1 cellular context compared by ENCODE assay signal in the genomic region with DNA sequence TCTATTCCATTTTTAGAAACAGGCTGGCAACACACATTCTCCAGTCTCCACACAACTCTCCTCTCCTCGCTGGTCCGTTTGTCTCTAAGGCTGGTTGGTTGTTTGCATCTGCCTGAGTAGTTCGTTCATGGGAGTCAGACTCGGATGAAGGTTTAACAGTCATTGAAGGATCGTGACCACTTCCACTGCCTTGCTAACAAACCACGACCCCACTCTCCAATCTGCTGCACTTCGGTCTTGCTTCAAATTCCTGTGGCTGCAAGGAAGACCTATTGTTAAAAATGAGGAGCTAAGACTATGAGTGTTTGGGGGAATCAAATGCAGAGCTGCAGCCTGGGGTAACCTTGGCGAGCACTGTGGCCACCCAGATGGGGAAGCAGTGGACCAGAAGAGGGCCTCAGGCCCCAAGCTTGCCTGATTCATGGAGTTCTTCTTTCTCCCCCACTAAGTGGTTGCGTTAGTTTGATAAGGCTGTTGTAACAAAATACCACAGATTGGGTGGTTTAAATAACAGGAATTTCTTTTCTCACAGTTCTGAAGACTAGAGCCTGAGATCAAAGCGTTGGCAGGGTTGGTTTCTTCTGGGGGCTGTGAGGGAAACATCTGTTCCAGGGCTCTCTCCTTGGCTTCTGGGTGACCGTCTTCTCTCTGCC.
TF ChIP-seq lines count a peak whose summit lies in the region.

No MANE protein-coding gene starts in this region.

TF ChIP-seq in GM23338, 12 proteins besides CTCF, POLR2A, EP300 and RAD21 (continued from another document):
- TF ChIP-seq, protein P1, sequence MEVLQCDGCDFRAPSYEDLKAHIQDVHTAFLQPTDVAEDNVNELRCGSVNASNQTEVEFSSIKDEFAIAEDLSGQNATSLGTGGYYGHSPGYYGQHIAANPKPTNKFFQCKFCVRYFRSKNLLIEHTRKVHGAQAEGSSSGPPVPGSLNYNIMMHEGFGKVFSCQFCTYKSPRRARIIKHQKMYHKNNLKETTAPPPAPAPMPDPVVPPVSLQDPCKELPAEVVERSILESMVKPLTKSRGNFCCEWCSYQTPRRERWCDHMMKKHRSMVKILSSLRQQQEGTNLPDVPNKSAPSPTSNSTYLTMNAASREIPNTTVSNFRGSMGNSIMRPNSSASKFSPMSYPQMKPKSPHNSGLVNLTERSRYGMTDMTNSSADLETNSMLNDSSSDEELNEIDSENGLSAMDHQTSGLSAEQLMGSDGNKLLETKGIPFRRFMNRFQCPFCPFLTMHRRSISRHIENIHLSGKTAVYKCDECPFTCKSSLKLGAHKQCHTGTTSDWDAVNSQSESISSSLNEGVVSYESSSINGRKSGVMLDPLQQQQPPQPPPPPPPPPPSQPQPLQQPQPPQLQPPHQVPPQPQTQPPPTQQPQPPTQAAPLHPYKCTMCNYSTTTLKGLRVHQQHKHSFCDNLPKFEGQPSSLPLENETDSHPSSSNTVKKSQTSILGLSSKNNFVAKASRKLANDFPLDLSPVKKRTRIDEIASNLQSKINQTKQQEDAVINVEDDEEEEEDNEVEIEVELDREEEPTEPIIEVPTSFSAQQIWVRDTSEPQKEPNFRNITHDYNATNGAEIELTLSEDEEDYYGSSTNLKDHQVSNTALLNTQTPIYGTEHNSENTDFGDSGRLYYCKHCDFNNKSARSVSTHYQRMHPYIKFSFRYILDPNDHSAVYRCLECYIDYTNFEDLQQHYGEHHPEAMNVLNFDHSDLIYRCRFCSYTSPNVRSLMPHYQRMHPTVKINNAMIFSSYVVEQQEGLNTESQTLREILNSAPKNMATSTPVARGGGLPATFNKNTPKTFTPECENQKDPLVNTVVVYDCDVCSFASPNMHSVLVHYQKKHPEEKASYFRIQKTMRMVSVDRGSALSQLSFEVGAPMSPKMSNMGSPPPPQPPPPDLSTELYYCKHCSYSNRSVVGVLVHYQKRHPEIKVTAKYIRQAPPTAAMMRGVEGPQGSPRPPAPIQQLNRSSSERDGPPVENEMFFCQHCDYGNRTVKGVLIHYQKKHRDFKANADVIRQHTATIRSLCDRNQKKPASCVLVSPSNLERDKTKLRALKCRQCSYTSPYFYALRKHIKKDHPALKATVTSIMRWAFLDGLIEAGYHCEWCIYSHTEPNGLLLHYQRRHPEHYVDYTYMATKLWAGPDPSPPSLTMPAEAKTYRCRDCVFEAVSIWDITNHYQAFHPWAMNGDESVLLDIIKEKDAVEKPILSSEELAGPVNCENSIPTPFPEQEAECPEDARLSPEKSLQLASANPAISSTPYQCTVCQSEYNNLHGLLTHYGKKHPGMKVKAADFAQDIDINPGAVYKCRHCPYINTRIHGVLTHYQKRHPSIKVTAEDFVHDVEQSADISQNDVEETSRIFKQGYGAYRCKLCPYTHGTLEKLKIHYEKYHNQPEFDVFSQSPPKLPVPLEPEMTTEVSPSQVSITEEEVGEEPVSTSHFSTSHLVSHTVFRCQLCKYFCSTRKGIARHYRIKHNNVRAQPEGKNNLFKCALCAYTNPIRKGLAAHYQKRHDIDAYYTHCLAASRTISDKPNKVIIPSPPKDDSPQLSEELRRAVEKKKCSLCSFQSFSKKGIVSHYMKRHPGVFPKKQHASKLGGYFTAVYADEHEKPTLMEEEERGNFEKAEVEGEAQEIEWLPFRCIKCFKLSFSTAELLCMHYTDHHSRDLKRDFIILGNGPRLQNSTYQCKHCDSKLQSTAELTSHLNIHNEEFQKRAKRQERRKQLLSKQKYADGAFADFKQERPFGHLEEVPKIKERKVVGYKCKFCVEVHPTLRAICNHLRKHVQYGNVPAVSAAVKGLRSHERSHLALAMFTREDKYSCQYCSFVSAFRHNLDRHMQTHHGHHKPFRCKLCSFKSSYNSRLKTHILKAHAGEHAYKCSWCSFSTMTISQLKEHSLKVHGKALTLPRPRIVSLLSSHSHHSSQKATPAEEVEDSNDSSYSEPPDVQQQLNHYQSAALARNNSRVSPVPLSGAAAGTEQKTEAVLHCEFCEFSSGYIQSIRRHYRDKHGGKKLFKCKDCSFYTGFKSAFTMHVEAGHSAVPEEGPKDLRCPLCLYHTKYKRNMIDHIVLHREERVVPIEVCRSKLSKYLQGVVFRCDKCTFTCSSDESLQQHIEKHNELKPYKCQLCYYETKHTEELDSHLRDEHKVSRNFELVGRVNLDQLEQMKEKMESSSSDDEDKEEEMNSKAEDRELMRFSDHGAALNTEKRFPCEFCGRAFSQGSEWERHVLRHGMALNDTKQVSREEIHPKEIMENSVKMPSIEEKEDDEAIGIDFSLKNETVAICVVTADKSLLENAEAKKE (CRISPR knock-in tag; IDR thresholded peaks at IDR 0.05) = no peak
